8 cellular contexts compared by ENCODE assay signal in the genomic region with DNA sequence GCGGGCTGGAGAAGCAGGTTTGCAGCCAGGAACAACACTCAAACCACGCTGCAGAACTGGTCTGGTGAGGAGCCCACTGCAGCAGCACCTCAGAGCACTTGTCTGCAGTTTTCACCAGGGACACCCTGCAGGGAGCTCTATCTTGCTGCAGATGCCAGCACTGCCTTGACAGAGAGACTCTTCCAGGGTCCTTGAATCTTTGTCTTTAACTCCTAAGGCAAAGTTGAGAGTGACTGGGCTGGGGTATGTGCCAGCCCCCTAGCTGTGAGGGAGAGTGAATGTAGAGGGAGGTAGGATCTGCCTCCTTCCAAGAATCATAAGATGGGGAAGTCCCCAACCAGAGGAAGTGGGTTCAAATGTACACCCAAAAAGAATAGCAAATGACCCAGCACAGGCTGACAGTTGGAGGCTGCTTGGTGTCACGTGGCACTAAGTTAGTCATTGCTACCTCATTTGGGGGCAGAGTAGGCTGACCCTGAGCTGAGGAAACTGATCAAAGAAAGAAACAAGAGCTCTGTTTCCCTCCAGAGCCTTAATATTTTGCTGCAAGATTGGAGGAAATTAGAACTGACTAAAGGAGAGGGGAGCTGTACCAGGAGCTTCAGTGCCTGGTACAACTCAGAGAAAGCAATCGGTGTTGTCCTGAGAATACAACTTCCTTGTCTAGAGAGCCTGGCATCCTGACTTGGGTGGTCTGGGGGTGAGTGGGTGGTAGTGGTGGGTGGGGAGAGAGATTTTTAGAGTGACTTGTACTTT.
DNase-seq lines count a peak whose midpoint lies in the region; ATAC-seq and TF ChIP-seq lines count a peak whose summit lies in the region.

No MANE protein-coding gene starts in this region.

- H3K27ac ChIP-seq in RWPE2 (ENCODE audit: poor library complexity, severe bottlenecking) = peak overlapping the region; percentile 38

- no peaks in the 10 kb centered on the region for H3K27me3 Mint-ChIP-seq in activated naive CD4-positive, alpha-beta T cell treated with anti-CD3 and anti-CD28 coated beads, Interleukin-2, amount 50 U/mL, for 24 hours
- H3K27me3 Mint-ChIP-seq in nephron progenitor cell (ENCODE audit: low read depth, poor library complexity) = no peaks in the 10 kb centered on the region

- peaks cover 3% of the 10 kb centered on the region for H3K36me3 Mint-ChIP-seq in activated naive CD4-positive, alpha-beta T cell treated with anti-CD3 and anti-CD28 coated beads, Interleukin-2, amount 50 U/mL, for 24 hours
- no peaks in the 10 kb centered on the region for H3K36me3 Mint-ChIP-seq in nephron progenitor cell (ENCODE audit: low read depth)

- H3K9me3 Mint-ChIP-seq in activated naive CD4-positive, alpha-beta T cell treated with anti-CD3 and anti-CD28 coated beads, Interleukin-2, amount 50 U/mL, for 24 hours = no peaks in the 10 kb centered on the region
- H3K9me3 Mint-ChIP-seq in nephron progenitor cell = peaks cover 49% of the 10 kb centered on the region

- H3K27me3 ChIP-seq in RWPE2 (ENCODE audit: insufficient read depth, poor library complexity, severe bottlenecking) = no peaks in the 10 kb centered on the region

- peak overlapping the region; percentile 98 for H3K27ac Mint-ChIP-seq in activated naive CD4-positive, alpha-beta T cell treated with anti-CD3 and anti-CD28 coated beads, Interleukin-2, amount 50 U/mL, for 24 hours
- H3K27ac Mint-ChIP-seq in nephron progenitor cell = peak overlapping the region; percentile 64

- peak overlapping the region; percentile 84 for H3K4me3 Mint-ChIP-seq in activated naive CD4-positive, alpha-beta T cell treated with anti-CD3 and anti-CD28 coated beads, Interleukin-2, amount 50 U/mL, for 24 hours
- H3K4me3 Mint-ChIP-seq in nephron progenitor cell = no peak overlapping the region

- H3K4me3 ChIP-seq in RWPE2 (ENCODE audit: severe bottlenecking) = no peak overlapping the region

- ATAC-seq in HG03039 (IDR thresholded peaks at IDR 0.05; ENCODE audit: unreplicated experiment) = peak; percentile 58
- ATAC-seq in RWPE2 (ENCODE audit: low read depth) = peak; percentile 66

- H3K4me1 ChIP-seq in RWPE2 (ENCODE audit: insufficient read depth, poor library complexity, severe bottlenecking) = peaks cover 12% of the 10 kb centered on the region

- H3K4me1 Mint-ChIP-seq in activated naive CD4-positive, alpha-beta T cell treated with anti-CD3 and anti-CD28 coated beads, Interleukin-2, amount 50 U/mL, for 24 hours = peaks cover 52% of the 10 kb centered on the region
- peaks cover 9% of the 10 kb centered on the region for H3K4me1 Mint-ChIP-seq in nephron progenitor cell

- H3K36me3 ChIP-seq in RWPE2 (ENCODE audit: low read depth) = no peaks in the 10 kb centered on the region

- H3K9me3 ChIP-seq in RWPE2 (ENCODE audit: severe bottlenecking) = no peaks in the 10 kb centered on the region

- DNase-seq in NK-92 treated with Interleukin-12 subunit alpha and Interleukin-12 subunit beta, amount 100 ng/mL, for 24 hours (lab: John Stamatoyannopoulos, UW) = peak; percentile 55
- DNase-seq in NK-92 (lab: John Stamatoyannopoulos, UW; ENCODE audit: unreplicated experiment) (no peak), RWPE2 (ENCODE audit: low spot score) (no peak), nephron progenitor cell (no peak), NCI-H446 treated with DMSO at 0.1 percent for 48 hours (lab: John Stamatoyannopoulos, UW) (no peak), NCI-H1930 (lab: John Stamatoyannopoulos, UW) (no peak)

- TF ChIP-seq CTCF in RWPE2 (IDR thresholded peaks at IDR 0.05; ENCODE audit: poor library complexity, severe bottlenecking) (no peak), nephron progenitor cell (IDR thresholded peaks at IDR 0.05) (no peak)
